In genomic region chr5:150124596-150124995, GRCh38 we compare ENCODE assay signal across 15 cellular contexts. TPM values are rescaled to one million over a fixed set of nuclear protein-coding genes. Genes with fewer than 3 reads are reported as not detected.
A peak's percentile ranks its signal among the peaks of the same experiment; 100 is the strongest.
DNase-seq lines count a peak whose midpoint lies in the region; TF ChIP-seq lines count a peak whose summit lies in the region.
"Had no signal": no experiment of that assay in that cellular context is flagged by ENCODE, and none has a peak within 500 bp of the region (broad histone marks: within the 10 kb centered on the region; RNA-seq: fewer than 3 reads in every experiment).

No MANE protein-coding gene starts in this region.

- peaks cover under 1 to 3% of the 10 kb centered on the region in 2 donors for H3K4me1 ChIP-seq in ascending aorta
- H3K4me1 ChIP-seq in tibial artery: peaks cover 0 to 3% (median 2%) of the 10 kb centered on the region in 4 donors

- H3K9me3 ChIP-seq in ascending aorta (no peaks in the 10 kb centered on the region), tibial artery (no peaks in the 10 kb centered on the region)
- H3K9me3 ChIP-seq: A549 had no signal

- H3K4me3 Mint-ChIP-seq in nephron: no peak overlapping the region
- no peak overlapping the region for H3K4me3 Mint-ChIP-seq in osteocyte (ENCODE audit: unreplicated experiment)
- H3K4me3 Mint-ChIP-seq: CD4-positive, alpha-beta T cell; IgD-negative memory B cell had no signal

- intact Hi-C loops in ascending aorta (cut with DNase I): no loop called here
- intact Hi-C loops in tibial artery (cut with DNase I; ENCODE audit: low total_unique reads): no loop called here

- DNase-seq in ascending aorta (ENCODE audit: low spot score in 2 of 2): no peak
- DNase-seq in osteocyte (ENCODE audit: extremely low spot score, unreplicated experiment): no peak
- DNase-seq in tibial artery: no peak
- no peak for DNase-seq in activated CD8-positive, alpha-beta memory T cell treated with anti-CD3 and anti-CD28 coated beads, Interleukin-2, amount 50 U/mL, for 48 hours
- DNase-seq in ACHN: no peak
- no peak for DNase-seq in HT-29 (ENCODE audit: low spot score)
- no peak for DNase-seq in T-helper 1 cell
- DNase-seq: Calu3; CD4-positive, alpha-beta T cell; DMS 273 treated with DMSO at 0.1 percent for 48 hours; GM23248 had no signal

- H3K27ac Mint-ChIP-seq in nephron (peak overlapping the region in 2 of 3 experiments; percentile 18 to 44), osteocyte (ENCODE audit: unreplicated experiment) (peak overlapping the region; percentile 62)
- H3K27ac Mint-ChIP-seq: CD4-positive, alpha-beta T cell; IgD-negative memory B cell had no signal

- TF ChIP-seq CTCF in ascending aorta (IDR thresholded peaks at IDR 0.05) (no peak), nephron (IDR thresholded peaks at IDR 0.05; ENCODE audit: unreplicated experiment in 3 of 3) (no peak), osteocyte (IDR thresholded peaks at IDR 0.05) (no peak), tibial artery (IDR thresholded peaks at IDR 0.05) (no peak)

- H3K27me3 ChIP-seq in ascending aorta: no peaks in the 10 kb centered on the region
- no peaks in the 10 kb centered on the region for H3K27me3 ChIP-seq in tibial artery

- H3K4me1 Mint-ChIP-seq in nephron (no peaks in the 10 kb centered on the region), osteocyte (ENCODE audit: unreplicated experiment) (peaks cover 21% of the 10 kb centered on the region)

- H3K9me3 Mint-ChIP-seq in nephron: no peaks in the 10 kb centered on the region
- no peaks in the 10 kb centered on the region for H3K9me3 Mint-ChIP-seq in osteocyte (ENCODE audit: unreplicated experiment)
- H3K9me3 Mint-ChIP-seq: CD4-positive, alpha-beta T cell; IgD-negative memory B cell had no signal

- H3K36me3 Mint-ChIP-seq in nephron (ENCODE audit: low read depth) (peaks cover 51% of the 10 kb centered on the region), osteocyte (ENCODE audit: unreplicated experiment) (peaks cover 69% of the 10 kb centered on the region)
- H3K36me3 Mint-ChIP-seq: IgD-negative memory B cell had no signal

- peak overlapping the region; percentile 40 to 48 for H3K27ac ChIP-seq in ascending aorta
- H3K27ac ChIP-seq in tibial artery: peak overlapping the region; percentile 32 to 89
- H3K27ac ChIP-seq: A549, GM23248 had no signal

- H3K36me3 ChIP-seq in ascending aorta (peaks cover 97 to 100% of the 10 kb centered on the region in 2 donors), tibial artery (peaks cover 96 to 100% (median 99%) of the 10 kb centered on the region in 3 donors)

- H3K27me3 Mint-ChIP-seq in nephron (ENCODE audit: low read depth) (no peaks in the 10 kb centered on the region), osteocyte (ENCODE audit: unreplicated experiment) (no peaks in the 10 kb centered on the region)
- H3K27me3 Mint-ChIP-seq: CD4-positive, alpha-beta T cell; IgD-negative memory B cell had no signal

- in situ Hi-C loops in ACHN (cut with HindIII; ENCODE audit: low pct_ligation_motif_present, low pct_unique_long_range_greater_than_20kb, low sequenced_read_pairs): no loop called here

- H3K4me3 ChIP-seq in ascending aorta: no peak overlapping the region
- no peak overlapping the region for H3K4me3 ChIP-seq in tibial artery
- H3K4me3 ChIP-seq: A549, GM23248 had no signal

RNA-seq across cellular contexts. Expression of gene PDGFRB, which starts 31.0 kb away (rescaled TPM):
- total RNA-seq in ascending aorta (341 TPM), osteocyte (1,093 and 1,131 TPM in 2 replicates)
- total RNA-seq in HT-29 (2014; rRNA removed; shearing (Covaris generic)): 1.1 TPM in 1 of 2 replicates, not detected in the other
- total RNA-seq: Calu3; CD4-positive, alpha-beta T cell had no signal

RNA-seq across cellular contexts. Expression of gene CSF1R, which starts 38.2 kb away (rescaled TPM):
- total RNA-seq in ascending aorta: 70.9 TPM
- 1.1 and 1.2 TPM in 2 replicates for total RNA-seq in osteocyte
- total RNA-seq in HT-29 (2014; rRNA removed; shearing (Covaris generic)): not detected in 2 replicates
- total RNA-seq: Calu3, GM23248 had no signal

RNA-seq across cellular contexts. Expression of gene CDX1, which starts 42.0 kb away (rescaled TPM):
- total RNA-seq in ascending aorta (not detected), osteocyte (0.71 and 1.0 TPM in 2 replicates)
- 3.9 and 6.6 TPM in 2 replicates for total RNA-seq in HT-29 (2014; rRNA removed; shearing (Covaris generic))
- total RNA-seq: Calu3; CD4-positive, alpha-beta T cell; GM23248; HT1080 had no signal

Comparison
In these comparisons a context has a peak if more than half of its experiments do, and no peak if none do; other contexts are left out.
1. RNA of gene PDGFRB, which starts 31.0 kb away (total RNA-seq): 1,093 to 1,131 TPM in osteocyte and 341 TPM in ascending aorta (single experiment); 1.1 TPM in HT-29; every median in the first group is over 100 times any median in the second.
2. RNA of gene CSF1R, which starts 38.2 kb away (total RNA-seq): 70.9 TPM in ascending aorta (single experiment); 1.1 to 1.2 TPM in osteocyte and not detected in HT-29; every median in the first group is over 10 times any median in the second.